In the genomic region with DNA sequence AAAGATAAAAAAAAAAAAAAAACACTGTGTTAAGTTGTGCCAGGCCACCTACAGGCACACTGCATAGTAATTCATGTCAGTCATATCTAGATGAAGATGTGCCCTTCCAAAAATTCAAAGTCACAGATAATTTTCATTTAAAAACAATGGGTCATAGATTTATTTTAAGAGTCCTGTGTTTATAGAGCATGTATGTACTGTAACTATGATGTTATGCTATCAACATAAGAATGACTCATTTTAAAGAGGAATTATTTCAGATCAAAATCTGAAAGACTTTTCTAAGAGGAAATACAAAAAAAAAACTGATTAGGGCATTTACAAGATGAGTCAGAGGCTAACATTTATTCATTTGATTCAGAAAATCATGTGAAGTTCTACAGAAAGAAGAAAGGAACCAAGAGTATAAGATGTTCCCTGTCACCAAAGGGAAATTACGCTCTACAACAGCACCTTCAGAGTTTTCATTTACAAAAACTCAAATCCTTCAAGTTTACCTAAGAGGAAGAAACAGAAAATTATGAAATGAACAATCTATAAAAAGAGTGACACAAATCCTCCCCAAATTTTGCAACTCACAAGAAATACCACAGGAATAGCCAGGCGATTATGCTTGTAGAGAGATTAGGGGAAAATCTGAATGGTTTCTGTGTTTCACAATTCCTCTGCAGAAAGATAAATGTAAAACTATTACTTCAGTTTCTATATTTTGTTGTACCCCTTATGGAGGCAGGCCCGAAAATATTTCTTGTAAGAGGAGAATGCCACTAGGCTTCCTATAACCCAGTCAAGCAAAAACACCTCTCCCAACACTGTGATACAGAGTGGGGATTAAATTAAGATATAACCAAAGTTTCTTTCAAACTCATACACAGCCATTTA, we compare ENCODE assay signal across 8 cellular contexts. TPM values are rescaled to one million over a fixed set of nuclear protein-coding genes. Genes with fewer than 3 reads are reported as not detected.
DNase-seq lines count a peak whose midpoint lies in the region; ATAC-seq and TF ChIP-seq lines count a peak whose summit lies in the region.

No MANE protein-coding gene starts in this region.

- H3K27me3 Mint-ChIP-seq in nephron progenitor cell (ENCODE audit: low read depth, poor library complexity): peaks cover 3% of the 10 kb centered on the region

- no peak overlapping the region for H3K4me3 Mint-ChIP-seq in nephron progenitor cell

- WGBS in esophagus, 2 donors: 41 to 43% methylated on average over 3 of the region's 3 CpGs

- no peak for DNase-seq in Right ventricle myocardium inferior (ENCODE audit: missing footprints)
- DNase-seq in cardiac septum (ENCODE audit: low spot score): no peak
- DNase-seq in SJSA1 (ENCODE audit: low read depth in 1 of 2, low spot score in 2 of 2): peak in 1 of 2 experiments; percentile 69
- DNase-seq in sciatic nerve (ENCODE audit: low spot score): no peak
- DNase-seq in nephron progenitor cell: no peak

- no peaks in the 10 kb centered on the region for H3K36me3 ChIP-seq in SJSA1
- no peaks in the 10 kb centered on the region for H3K36me3 ChIP-seq in esophagus (ENCODE audit: control insufficient read depth in 2 of 2, insufficient read depth in 2 of 2, low read length in 1 of 2)

- H3K27me3 ChIP-seq in SJSA1 (replicated peaks): no peaks in the 10 kb centered on the region
- H3K27me3 ChIP-seq in esophagus (ENCODE audit: control insufficient read depth in 1 of 2, insufficient read depth in 2 of 2, low read length in 2 of 2): no peaks in the 10 kb centered on the region

- peaks cover 18% of the 10 kb centered on the region for H3K36me3 Mint-ChIP-seq in nephron progenitor cell (ENCODE audit: low read depth)

- H3K4me1 Mint-ChIP-seq in nephron progenitor cell: peaks cover 17% of the 10 kb centered on the region

- H3K4me3 ChIP-seq in SJSA1 (no peak overlapping the region), esophagus (ENCODE audit: low read depth in 1 of 2, low read length in 2 of 2) (no peak overlapping the region)

- H3K27ac ChIP-seq in SJSA1 (peak overlapping the region; percentile 74), esophagus (ENCODE audit: low read depth in 2 of 2, low read length in 1 of 2) (peak overlapping the region; percentile 24 to 55)

- TF ChIP-seq CTCF in nephron progenitor cell (IDR thresholded peaks at IDR 0.05): no peak

- no peak overlapping the region for H3K27ac Mint-ChIP-seq in nephron progenitor cell

- peak; percentile 9 for ATAC-seq in Right ventricle myocardium inferior
- peak; percentile 45 for ATAC-seq in sciatic nerve
- ATAC-seq in GM19328 (IDR thresholded peaks at IDR 0.05; ENCODE audit: unreplicated experiment): no peak
- no peak for ATAC-seq in HG03521 (IDR thresholded peaks at IDR 0.05; ENCODE audit: unreplicated experiment)

- intact Hi-C loops in Right ventricle myocardium inferior (cut with DNase I) (no loop called here), cardiac septum (cut with DNase I) (no loop called here), sciatic nerve (cut with DNase I) (no loop called here)

- H3K9me3 Mint-ChIP-seq in nephron progenitor cell: no peaks in the 10 kb centered on the region

- H3K4me1 ChIP-seq in SJSA1 (replicated peaks) (peaks cover 45% of the 10 kb centered on the region), esophagus (ENCODE audit: control insufficient read depth in 2 of 2, insufficient read depth in 2 of 2, low read length in 1 of 2) (peaks cover 3 to 8% of the 10 kb centered on the region in 2 donors)

- no peaks in the 10 kb centered on the region for H3K9me3 ChIP-seq in SJSA1 (replicated peaks)
- H3K9me3 ChIP-seq in esophagus (ENCODE audit: control insufficient read depth in 2 of 2, insufficient read depth in 1 of 2, low read depth in 1 of 2, low read length in 1 of 2): no peaks in the 10 kb centered on the region

RNA-seq across cellular contexts. Expression of a gene that starts 13.8 kb away (rescaled TPM):
- 18.7 TPM for total RNA-seq in Right ventricle myocardium inferior
- 24.9 TPM for total RNA-seq in cardiac septum
- total RNA-seq in SJSA1 (2014; rRNA removed; shearing (Covaris generic)): 32.9 and 40.4 TPM in 2 replicates
- polyA plus RNA-seq in esophagus: 10 to 100 TPM; 12.6 to 18.7 TPM
- total RNA-seq in sciatic nerve: 44.1 TPM

Comparison
In these comparisons a context has a peak if more than half of its experiments do, and no peak if none do; other contexts are left out.
1. ATAC-seq: peak in Right ventricle myocardium inferior (single experiment) and sciatic nerve (single experiment); none in GM19328 (single experiment) and HG03521 (single experiment).